In the genomic region with DNA sequence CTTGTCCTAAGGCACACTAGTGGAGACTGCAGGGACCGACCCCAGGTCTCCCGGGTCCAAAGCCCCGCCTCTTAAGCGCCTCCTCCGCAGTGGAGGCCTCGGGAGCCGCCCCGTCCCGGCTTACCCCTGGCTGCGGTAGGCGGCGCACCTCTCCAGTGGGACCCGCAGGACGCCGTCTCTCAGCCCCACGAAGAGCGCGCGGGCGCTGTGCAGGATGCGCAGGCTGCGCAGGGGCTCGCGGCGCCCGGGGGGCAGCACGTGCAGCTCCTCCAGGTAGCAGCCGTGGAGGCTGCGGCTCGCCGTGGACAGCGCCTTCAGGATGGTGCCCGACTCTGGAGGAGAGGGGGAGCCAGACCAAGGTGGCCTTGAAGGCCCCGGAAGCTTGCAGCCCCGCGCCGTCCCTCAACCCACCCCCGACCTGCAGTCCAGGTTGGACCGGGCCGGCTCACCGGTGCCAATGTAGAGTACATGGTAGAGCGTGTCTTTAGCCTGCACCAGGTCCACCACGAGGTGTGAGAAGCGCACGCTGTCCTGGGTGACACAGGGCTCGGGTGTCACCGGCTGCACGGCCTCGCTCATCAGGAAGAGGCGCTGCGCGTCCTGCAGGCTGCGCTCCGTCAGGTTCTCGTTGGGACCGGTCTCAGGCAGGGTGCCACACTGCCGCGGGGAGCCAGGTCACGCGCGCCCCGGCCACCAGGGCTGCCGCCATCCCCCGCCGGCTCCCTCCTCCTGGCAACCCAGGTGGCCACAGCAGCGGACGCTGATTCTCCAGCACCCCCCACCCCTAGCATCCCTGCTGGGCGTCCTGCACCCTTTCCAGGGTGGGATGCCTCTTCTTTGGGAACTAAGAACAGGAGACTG, we compare ENCODE assay signal across 9 cellular contexts.
DNase-seq lines count a peak whose midpoint lies in the region; FAIRE-seq and TF ChIP-seq lines count a peak whose summit lies in the region.
"Had no signal": no experiment of that assay in that cellular context is flagged by ENCODE, and none has a peak within 500 bp of the region (broad histone marks: within the 10 kb centered on the region; RNA-seq: fewer than 3 reads in every experiment).

No MANE protein-coding gene starts in this region.

- H2AFZ ChIP-seq in Karpas-422 (ENCODE audit: low read length) = no peak overlapping the region

- peak; percentile 7; the same call in 1 of the 2 replicates for TF ChIP-seq CTCF in LNCaP clone FGC (IDR thresholded peaks at IDR 0.05; ENCODE audit: control insufficient read depth, extremely low read depth, insufficient read depth)

- no peak overlapping the region for H3K9ac ChIP-seq in Karpas-422 (ENCODE audit: low read length)

- H3K9me2 ChIP-seq in Karpas-422 (replicated peaks; ENCODE audit: insufficient read depth, low read length) = no peaks in the 10 kb centered on the region

- no peaks in the 10 kb centered on the region for H4K20me1 ChIP-seq in Karpas-422 (ENCODE audit: insufficient read depth, low read depth, low read length)

- no peak overlapping the region for H3K4me2 ChIP-seq in Karpas-422 (ENCODE audit: low read depth, low read length, poor library complexity, severe bottlenecking)

- peaks cover 7% of the 10 kb centered on the region for H3K27me3 ChIP-seq in effector memory CD4-positive, alpha-beta T cell (replicated peaks; ENCODE audit: control insufficient read depth, insufficient read depth, low read length, poor library complexity, severe bottlenecking)
- H3K27me3 ChIP-seq in small intestine (ENCODE audit: control insufficient read depth in 2 of 2, insufficient read depth in 2 of 2, low read length in 2 of 2) = peaks cover 8 to 10% of the 10 kb centered on the region in 2 donors
- no peaks in the 10 kb centered on the region for H3K27me3 ChIP-seq in Karpas-422 (ENCODE audit: low read length)

- H3K36me3 ChIP-seq in effector memory CD4-positive, alpha-beta T cell (ENCODE audit: control insufficient read depth, insufficient read depth, low read length) = no peaks in the 10 kb centered on the region
- H3K36me3 ChIP-seq in small intestine (ENCODE audit: control insufficient read depth in 2 of 2, insufficient read depth in 2 of 2, low read length in 2 of 2) = no peaks in the 10 kb centered on the region
- no peaks in the 10 kb centered on the region for H3K36me3 ChIP-seq in Karpas-422 (ENCODE audit: insufficient read depth, low read length)

- WGBS in small intestine, 3 donors = 4 to 20% (median 6%) methylated on average over 60 to 68 of the region's 68 CpGs

- H3K4me1 ChIP-seq in effector memory CD4-positive, alpha-beta T cell (ENCODE audit: control insufficient read depth, insufficient read depth, low read length, poor library complexity, severe bottlenecking) = peaks cover 4% of the 10 kb centered on the region
- H3K4me1 ChIP-seq in small intestine (ENCODE audit: control insufficient read depth in 2 of 2, insufficient read depth in 1 of 2, low read depth in 1 of 2, low read length in 1 of 2) = no peaks in the 10 kb centered on the region
- H3K4me1 ChIP-seq in Karpas-422 (ENCODE audit: low read length) = no peaks in the 10 kb centered on the region

- DNase-seq in NCI-H2171 treated with DMSO at 0.1 percent for 48 hours (lab: John Stamatoyannopoulos, UW) (peak; percentile 25), NCI-H2171 (lab: John Stamatoyannopoulos, UW) (no peak), LNCaP clone FGC (ENCODE audit: low read depth) (no peak), small intestine (peak; percentile 8), Karpas-422 (no peak), NCI-H2227 treated with DMSO at 0.1 percent for 48 hours (lab: John Stamatoyannopoulos, UW) (no peak)
- DNase-seq in effector memory CD4-positive, alpha-beta T cell = no peak
- no peak for DNase-seq in effector CD8-positive, alpha-beta T cell (lab: John Stamatoyannopoulos, UW)

- H3K79me2 ChIP-seq in Karpas-422 (ENCODE audit: low read length) = no peaks in the 10 kb centered on the region

- H3K9me3 ChIP-seq in effector memory CD4-positive, alpha-beta T cell (ENCODE audit: control insufficient read depth, low read length) = no peaks in the 10 kb centered on the region
- H3K9me3 ChIP-seq in small intestine (ENCODE audit: control insufficient read depth, low read depth) = no peaks in the 10 kb centered on the region
- H3K9me3 ChIP-seq in Karpas-422 (ENCODE audit: low read length) = no peaks in the 10 kb centered on the region

- H3K4me3 ChIP-seq in LNCaP clone FGC (ENCODE audit: low read depth, low read length) = no peak overlapping the region
- H3K4me3 ChIP-seq in effector memory CD4-positive, alpha-beta T cell (ENCODE audit: insufficient read depth, low read depth, low read length, poor library complexity, severe bottlenecking) = peak overlapping the region; percentile 30
- peak overlapping the region in 1 of 2 donors; percentile 20 for H3K4me3 ChIP-seq in small intestine (ENCODE audit: low read depth in 1 of 2, low read length in 2 of 2)
- no peak overlapping the region for H3K4me3 ChIP-seq in Karpas-422 (ENCODE audit: low read length)

- FAIRE-seq in small intestine (lab: Jason Lieb, UNC) = no peak
- FAIRE-seq: islet of Langerhans had no signal

- no peak overlapping the region for H3K27ac ChIP-seq in effector memory CD4-positive, alpha-beta T cell (ENCODE audit: insufficient read depth, low read length, poor library complexity, severe bottlenecking)
- H3K27ac ChIP-seq in small intestine (ENCODE audit: low read depth in 1 of 2, low read length in 1 of 2) (no peak overlapping the region), Karpas-422 (ENCODE audit: low read length) (no peak overlapping the region)

Comparison
In these comparisons a context has a peak if more than half of its experiments do, and no peak if none do; other contexts are left out.
1. DNase-seq: peak in NCI-H2171 treated with DMSO at 0.1 percent for 48 hours (single experiment) and small intestine (single experiment); none in NCI-H2171 (single experiment), LNCaP clone FGC (single experiment), effector memory CD4-positive, alpha-beta T cell (0 of 3), effector CD8-positive, alpha-beta T cell (single experiment), Karpas-422 (single experiment) and NCI-H2227 treated with DMSO at 0.1 percent for 48 hours (single experiment).